ENCODE assay signal across 1 cellular context in genomic region chr12:77496714-77497113, GRCh38.
TF ChIP-seq lines count a peak whose summit lies in the region.

No MANE protein-coding gene starts in this region.

TF ChIP-seq in GM12878, 131 proteins besides CTCF, POLR2A, EP300 and RAD21 (continued from another document):
- no peak for TF ChIP-seq E4F1 (IDR thresholded peaks at IDR 0.05; ENCODE audit: borderline replicate concordance, partially characterized antibody)
